ENCODE assay signal across 21 cellular contexts in genomic region chr22:31153357-31153756, GRCh38. TPM values are rescaled to one million over a fixed set of nuclear protein-coding genes. Genes with fewer than 3 reads are reported as not detected.
DNase-seq lines count a peak whose midpoint lies in the region; ATAC-seq and TF ChIP-seq lines count a peak whose summit lies in the region.
"Had no signal": no experiment of that assay in that cellular context is flagged by ENCODE, and none has a peak within 500 bp of the region (broad histone marks: within the 10 kb centered on the region; RNA-seq: fewer than 3 reads in every experiment).

No MANE protein-coding gene starts in this region.

- no peak overlapping the region for H2BK5ac ChIP-seq in IMR-90 (ENCODE audit: low read depth, low read length, poor library complexity, severe bottlenecking)

- H4K8ac ChIP-seq in IMR-90 (ENCODE audit: low read depth in 2 of 2, low read length in 2 of 2) = peak overlapping the region; percentile 30 to 41; a peak in 1 of 4 replicates

- H3K9ac ChIP-seq in IMR-90 (ENCODE audit: low read depth, low read length) = no peak overlapping the region
- H3K9ac ChIP-seq: BLaER1, SK-N-SH had no signal

- POLR2A ChIA-PET in IMR-90 (lab: Charles Lee; ENCODE audit: unreplicated experiment) = interaction anchor here (0.6 kb wide), 1 partner anchor 66 kb away, joined by 9 read pairs; no protein-coding TSS in a partner anchor

- no peaks in the 10 kb centered on the region for H3K79me2 ChIP-seq in osteoblast (ENCODE audit: insufficient read depth, low read length)

- peaks cover 15% of the 10 kb centered on the region for H3K9me1 ChIP-seq in IMR-90 (ENCODE audit: insufficient read depth, low read length)

- H3K4me1 ChIP-seq in IMR-90 (ENCODE audit: control insufficient read depth, insufficient read depth, low read length) (peaks cover 18% of the 10 kb centered on the region), osteoblast (ENCODE audit: insufficient read depth, low read length) (peaks cover 15% of the 10 kb centered on the region), tibial artery (peaks cover 0 to 58% (median 36%) of the 10 kb centered on the region in 4 donors)
- H3K4me1 ChIP-seq: BLaER1 had no signal

- no peak overlapping the region for H3K23ac ChIP-seq in IMR-90 (ENCODE audit: low read depth, low read length)

- no peak overlapping the region for H3K56ac ChIP-seq in IMR-90 (ENCODE audit: extremely low read depth, insufficient read depth, low read length)

- peak overlapping the region; percentile 17; the same call in 1 of the 2 replicates for H2BK120ac ChIP-seq in IMR-90 (ENCODE audit: low read depth, low read length)

- H3K9me3 ChIP-seq in IMR-90 (ENCODE audit: control insufficient read depth, insufficient read depth, low read length) (no peaks in the 10 kb centered on the region), osteoblast (ENCODE audit: low read depth, low read length) (no peaks in the 10 kb centered on the region), tibial artery (no peaks in the 10 kb centered on the region)
- H3K9me3 ChIP-seq: BLaER1, MG63, SK-N-SH had no signal

- H2AK5ac ChIP-seq in IMR-90 (ENCODE audit: low read depth, low read length) = peak overlapping the region; percentile 84

- H3K4ac ChIP-seq in IMR-90 (ENCODE audit: low read depth, low read length) = peak overlapping the region; percentile 75

- peak overlapping the region; percentile 10; the same call in 1 of the 2 replicates for H4K91ac ChIP-seq in IMR-90 (ENCODE audit: insufficient read depth, low read depth, low read length)

- H3K4me2 ChIP-seq in IMR-90 (ENCODE audit: low read depth, low read length) = no peak overlapping the region
- no peak overlapping the region for H3K4me2 ChIP-seq in osteoblast (ENCODE audit: insufficient read depth, low read length)
- H3K4me2 ChIP-seq: BLaER1, SK-N-SH had no signal

- ATAC-seq in IMR-90 (ENCODE audit: low read depth) (no peak), HG03139 (IDR thresholded peaks at IDR 0.05; ENCODE audit: unreplicated experiment) (no peak)
- ATAC-seq: PC-3 had no signal

- dilution Hi-C loops in IMR-90 (cut with HindIII; ENCODE audit: low sequenced_read_pairs, unreplicated experiment) = no loop called here

- H3K79me1 ChIP-seq in IMR-90 (ENCODE audit: low read depth in 1 of 2, low read length in 2 of 2) = 0 out of 4 replicates have a peak, but pooled peaks cover 0 to 10% of the 10 kb centered on the region in 2 experiments

- H2BK20ac ChIP-seq in IMR-90 (ENCODE audit: low read depth, low read length) = peak overlapping the region; percentile 57; the same call in 1 of the 2 replicates

- H3K27ac ChIP-seq in IMR-90 (ENCODE audit: insufficient read depth, low read length) (no peak overlapping the region), cingulate gyrus (ENCODE audit: low read depth, low read length) (peak overlapping the region; percentile 10), osteoblast (ENCODE audit: low read depth, low read length) (no peak overlapping the region), tibial artery (peak overlapping the region; percentile 82)
- H3K27ac ChIP-seq: BLaER1 had no signal

- no peak overlapping the region for H2AFZ ChIP-seq in IMR-90 (replicated peaks; ENCODE audit: low read length, poor library complexity)
- H2AFZ ChIP-seq in osteoblast (ENCODE audit: low read length) = peak overlapping the region; percentile 41

- 0 out of 2 replicates have a peak overlapping the region, but pooled peaks have one; percentile 79 for H4K5ac ChIP-seq in IMR-90 (ENCODE audit: low read depth, low read length)

- H3K18ac ChIP-seq in IMR-90 (ENCODE audit: low read depth, low read length) = no peak overlapping the region

- no peak for TF ChIP-seq RAD21 in IMR-90 (IDR thresholded peaks at IDR 0.05; ENCODE audit: low read length)

- CTCF ChIA-PET in IMR-90 (lab: Yijun Ruan, JAX) = no interaction called here

- DNase-seq in IMR-90 (no peak), osteoblast (ENCODE audit: insufficient read length, low spot score, missing footprints) (no peak), tibial artery (no peak), NCI-H526 (lab: John Stamatoyannopoulos, UW) (no peak)
- DNase-seq in stimulated activated CD4-positive, alpha-beta T cell treated with anti-CD3 and anti-CD28 coated beads, Interleukin-1b, Interleukin-23, amount 100 ng/mL, for 48 hours = no peak
- DNase-seq: CD4-positive, CD25-positive, alpha-beta regulatory T cell; DMS153; DND-41; KG1; MG63; NCI-H1092 treated with DMSO at 0.1 percent for 48 hours; NCI-H1436; NCI-H187; NCI-H524; NCI-H774; PC-3; SK-N-SH had no signal

- in situ Hi-C loops in IMR-90 (cut with MboI; ENCODE audit: low sequenced_read_pairs) = no loop called here

- no TSS peak for BruUV-seq in IMR-90 (replicated peaks; lab: Mats Ljungman, UMichigan)

- H2BK15ac ChIP-seq in IMR-90 (ENCODE audit: low read depth, low read length) = peak overlapping the region; percentile 93; the same call in 2 of the 3 replicates

- H3K36me3 ChIP-seq in IMR-90 (ENCODE audit: control insufficient read depth, insufficient read depth, low read length) = no peaks in the 10 kb centered on the region
- H3K36me3 ChIP-seq in osteoblast (ENCODE audit: insufficient read depth, low read length) = no peaks in the 10 kb centered on the region
- no peaks in the 10 kb centered on the region for H3K36me3 ChIP-seq in tibial artery
- H3K36me3 ChIP-seq: BLaER1, MG63 had no signal

- TF ChIP-seq CTCF in IMR-90 (conservative IDR thresholded peaks at IDR 0.05; ENCODE audit: low read depth, low read length) = no peak
- TF ChIP-seq CTCF in osteoblast (IDR thresholded peaks at IDR 0.05; ENCODE audit: extremely low read depth, low read depth, low read length) = no peak
- TF ChIP-seq CTCF in tibial artery (IDR thresholded peaks at IDR 0.05) = no peak

- no peak for TF ChIP-seq POLR2A in IMR-90 (IDR thresholded peaks at IDR 0.05; ENCODE audit: low read depth, low read length)

- WGBS in IMR-90 (ENCODE audit: extremely low coverage in 2 of 2, insufficient read length in 1 of 2), 2 experiments = no CpG with 5 or more reads among the region's 3 CpGs

- H4K20me1 ChIP-seq in IMR-90 (ENCODE audit: insufficient read depth, low read length) (no peaks in the 10 kb centered on the region), osteoblast (ENCODE audit: insufficient read depth, low read length) (no peaks in the 10 kb centered on the region)
- H4K20me1 ChIP-seq: BLaER1 had no signal

- H3K14ac ChIP-seq in IMR-90 (replicated peaks; ENCODE audit: low read depth, low read length) = no peak overlapping the region

- intact Hi-C loops in IMR-90 (cut with micrococcal nuclease) (no loop called here), tibial artery (cut with DNase I; ENCODE audit: low total_unique reads) (loop anchor here (10.0 kb wide), 1 partner anchor 209 kb away; no protein-coding TSS in a partner anchor)

- H3K4me3 ChIP-seq in IMR-90 (ENCODE audit: insufficient read depth, low read depth, low read length) (no peak overlapping the region), osteoblast (ENCODE audit: insufficient read depth, low read length) (no peak overlapping the region), tibial artery (no peak overlapping the region)
- H3K4me3 ChIP-seq: BLaER1, MG63 had no signal

- H3K27me3 ChIP-seq in IMR-90 (ENCODE audit: control insufficient read depth, insufficient read depth, low read length) (no peaks in the 10 kb centered on the region), osteoblast (ENCODE audit: insufficient read depth, low read length) (no peaks in the 10 kb centered on the region), tibial artery (no peaks in the 10 kb centered on the region)
- H3K27me3 ChIP-seq: BLaER1, MG63 had no signal

- H2AK9ac ChIP-seq in IMR-90 (replicated peaks; ENCODE audit: low read depth, low read length, poor library complexity) = no peak overlapping the region

TF ChIP-seq in IMR-90, 13 proteins besides CTCF, POLR2A, EP300 and RAD21 (continues in another document):
- no peak for TF ChIP-seq USF2 (IDR thresholded peaks at IDR 0.05; ENCODE audit: low read depth, low read length)

RNA-seq across cellular contexts. Expression of gene RNF185, which starts 6.6 kb away (rescaled TPM):
- 30.3 and 34.2 TPM in 2 replicates for total RNA-seq in IMR-90 (2012; rRNA removed)
- 33.6 and 38.7 TPM in 2 replicates for polyA plus RNA-seq in IMR-90 (2012; rRNA removed)
- polyA plus RNA-seq in IMR-90 (2012; cell fraction: cytosol; rRNA removed) = 19.1 and 21.5 TPM in 2 replicates
- polyA plus RNA-seq in IMR-90 (2012; cell fraction: nucleus; rRNA removed; ENCODE audit: low replicate concordance) = 16.0 and 45.2 TPM in 2 replicates
- total RNA-seq in osteoblast = 48.0 and 51.8 TPM in 2 replicates

RNA-seq across cellular contexts. Expression of gene PLA2G3, which starts 13.0 kb away (rescaled TPM):
- total RNA-seq in IMR-90 (2012; rRNA removed) = under 0.01 TPM in 1 of 2 replicates, not detected in the other
- 0.07 and 0.12 TPM in 2 replicates for polyA plus RNA-seq in IMR-90 (2012; rRNA removed)
- polyA plus RNA-seq in IMR-90 (2012; cell fraction: cytosol; rRNA removed) = 0.04 TPM in 1 of 2 replicates, not detected in the other
- 0.09 and 0.11 TPM in 2 replicates for polyA plus RNA-seq in IMR-90 (2012; cell fraction: nucleus; rRNA removed; ENCODE audit: low replicate concordance)
- total RNA-seq in osteoblast = 0.29 and 0.36 TPM in 2 replicates
- total RNA-seq: A172; CD4-positive, CD25-positive, alpha-beta regulatory T cell; PC-3 had no signal
- polyA plus RNA-seq: CD4-positive, CD25-positive, alpha-beta regulatory T cell; SK-N-SH had no signal

RNA-seq across cellular contexts. Expression of gene INPP5J, which starts 30.6 kb away (rescaled TPM):
- total RNA-seq in IMR-90 (2012; rRNA removed) (0.28 and 0.36 TPM in 2 replicates), osteoblast (under 0.01 and 0.36 TPM in 2 replicates)
- polyA plus RNA-seq in IMR-90 (2012; rRNA removed) = 2.0 and 2.2 TPM in 2 replicates
- 0.41 and 2.1 TPM in 2 replicates for polyA plus RNA-seq in IMR-90 (2012; cell fraction: cytosol; rRNA removed)
- polyA plus RNA-seq in IMR-90 (2012; cell fraction: nucleus; rRNA removed; ENCODE audit: low replicate concordance) = 9.6 and 20.2 TPM in 2 replicates
- total RNA-seq: CD4-positive, CD25-positive, alpha-beta regulatory T cell had no signal

RNA-seq across cellular contexts. Expression of gene SELENOM, which starts 46.0 kb away (rescaled TPM):
- total RNA-seq in IMR-90 (2012; rRNA removed) (36.1 and 46.2 TPM in 2 replicates), osteoblast (140 and 157 TPM in 2 replicates)
- 270 and 369 TPM in 2 replicates for polyA plus RNA-seq in IMR-90 (2012; rRNA removed)
- 662 and 853 TPM in 2 replicates for polyA plus RNA-seq in IMR-90 (2012; cell fraction: cytosol; rRNA removed)
- 256 and 316 TPM in 2 replicates for polyA plus RNA-seq in IMR-90 (2012; cell fraction: nucleus; rRNA removed; ENCODE audit: low replicate concordance)

RNA-seq across cellular contexts. Expression of gene LIMK2, which starts 58.7 kb away (rescaled TPM):
- total RNA-seq in IMR-90 (2012; rRNA removed) (25.0 and 31.9 TPM in 2 replicates), osteoblast (25.0 and 29.8 TPM in 2 replicates)
- 14.0 and 14.5 TPM in 2 replicates for polyA plus RNA-seq in IMR-90 (2012; rRNA removed)
- 7.5 and 8.9 TPM in 2 replicates for polyA plus RNA-seq in IMR-90 (2012; cell fraction: cytosol; rRNA removed)
- 24.8 and 31.3 TPM in 2 replicates for polyA plus RNA-seq in IMR-90 (2012; cell fraction: nucleus; rRNA removed; ENCODE audit: low replicate concordance)

Comparison
In these comparisons a context has a peak if more than half of its experiments do, and no peak if none do; other contexts are left out.
1. H3K27ac ChIP-seq: peak in cingulate gyrus (single experiment) and tibial artery (2 of 2); none in IMR-90 (single experiment) and osteoblast (single experiment).